8 cellular contexts compared by ENCODE assay signal in genomic region chr12:107564946-107565345, GRCh38.
DNase-seq lines count a peak whose midpoint lies in the region; ATAC-seq, FAIRE-seq and TF ChIP-seq lines count a peak whose summit lies in the region.

No MANE protein-coding gene starts in this region.

- no peaks in the 10 kb centered on the region for H3F3A ChIP-seq in PC-9 (ENCODE audit: insufficient read depth, low read depth)

- H2AFZ ChIP-seq in PC-9 (no peak overlapping the region), hepatocyte (no peak overlapping the region)

- H3K27me3 ChIP-seq in PC-9 (ENCODE audit: insufficient read depth, low read depth) (no peaks in the 10 kb centered on the region), hepatocyte (peaks cover 5% of the 10 kb centered on the region)

- ATAC-seq in GM21529 (IDR thresholded peaks at IDR 0.05; ENCODE audit: unreplicated experiment), result no peak

- H4K20me1 ChIP-seq in PC-9 (ENCODE audit: insufficient read depth) (peaks cover 3% of the 10 kb centered on the region; the same call in 1 of the 2 replicates), hepatocyte (ENCODE audit: insufficient read depth, poor library complexity, severe bottlenecking) (no peaks in the 10 kb centered on the region)

- no TSS peak for BruUV-seq in PC-9 (replicated peaks; lab: Mats Ljungman, UMichigan)

- H3K4me3 ChIP-seq in AG10803 (ENCODE audit: low read length), result no peak overlapping the region
- H3K4me3 ChIP-seq in GM12875 (ENCODE audit: low read depth, low read length), result no peak overlapping the region
- H3K4me3 ChIP-seq in PC-9, result no peak overlapping the region
- no peak overlapping the region for H3K4me3 ChIP-seq in hepatocyte

- TF ChIP-seq CTCF in AG10803 (conservative IDR thresholded peaks at IDR 0.05; ENCODE audit: low read length) (peak; percentile 55), GM12875 (IDR thresholded peaks at IDR 0.05; ENCODE audit: borderline replicate concordance, insufficient read depth, low read depth, low read length) (peak; percentile 52), PC-9 (conservative IDR thresholded peaks at IDR 0.05) (peak; percentile 33; the same call in 1 of the 2 replicates), hepatocyte (IDR thresholded peaks at IDR 0.05; ENCODE audit: poor library complexity) (peak; percentile 35)

- no peaks in the 10 kb centered on the region for H3K36me3 ChIP-seq in PC-9 (ENCODE audit: low read depth)
- no peaks in the 10 kb centered on the region for H3K36me3 ChIP-seq in hepatocyte (replicated peaks; ENCODE audit: insufficient read depth, low read depth)

- no peaks in the 10 kb centered on the region for H3K9me2 ChIP-seq in PC-9 (ENCODE audit: insufficient read depth)
- no peaks in the 10 kb centered on the region for H3K9me2 ChIP-seq in hepatocyte (replicated peaks; ENCODE audit: insufficient read depth)

- POLR2A ChIA-PET in PC-9 (lab: Charles Lee; ENCODE audit: unreplicated experiment), result no interaction called here

- 58% methylated on average over 3 of the region's 3 CpGs for WGBS in hepatocyte (ENCODE audit: low lambda C conversion rate, missing lambda C conversion rate)

- no peak overlapping the region for H3K4me2 ChIP-seq in PC-9
- no peak overlapping the region for H3K4me2 ChIP-seq in hepatocyte

- H3K27ac ChIP-seq in PC-9 (no peak overlapping the region), hepatocyte (no peak overlapping the region)

- H3K79me2 ChIP-seq in PC-9 (ENCODE audit: low read depth) (no peaks in the 10 kb centered on the region), hepatocyte (no peaks in the 10 kb centered on the region)

- FAIRE-seq in H54 (lab: Jason Lieb, UNC), result no peak

- H3K9me3 ChIP-seq in PC-9 (ENCODE audit: insufficient read depth, low read depth), result no peaks in the 10 kb centered on the region
- no peaks in the 10 kb centered on the region for H3K9me3 ChIP-seq in hepatocyte (ENCODE audit: low read depth)

- H3K4me1 ChIP-seq in PC-9 (replicated peaks; ENCODE audit: insufficient read depth), result no peaks in the 10 kb centered on the region
- H3K4me1 ChIP-seq in hepatocyte (ENCODE audit: insufficient read depth), result peaks cover 5% of the 10 kb centered on the region

- no peak for TF ChIP-seq POLR2A in H54 (IDR thresholded peaks at IDR 0.05; ENCODE audit: low read depth, low read length)

- CTCF ChIA-PET in PC-9 (lab: Charles Lee), result interaction anchor here (0.6 kb wide), 1 partner anchor 159 kb away, joined by 3 read pairs; no protein-coding TSS in a partner anchor

- DNase-seq in AG10803 (ENCODE audit: low read depth) (peak; percentile 21), PC-9 (no peak), hepatocyte (ENCODE audit: low spot score) (peak; percentile 30), NCI-H2081 treated with DMSO at 0.1 percent for 48 hours (lab: John Stamatoyannopoulos, UW) (no peak), H54 (ENCODE audit: insufficient read length, low spot score) (no peak)
- no peak for DNase-seq in stimulated activated CD4-positive, alpha-beta T cell treated with anti-CD3 and anti-CD28 coated beads, Interleukin-4, amount 100 ng/mL, for 24 hours

- intact Hi-C loops in PC-9 (cut with micrococcal nuclease; ENCODE audit: unreplicated experiment), result no loop called here

Comparison
In these comparisons a context has a peak if more than half of its experiments do, and no peak if none do; other contexts are left out.
1. DNase-seq: peak in AG10803 (single experiment) and hepatocyte (single experiment); none in PC-9 (0 of 2), stimulated activated CD4-positive, alpha-beta T cell treated with anti-CD3 and anti-CD28 coated beads, Interleukin-4, amount 100 ng/mL, for 24 hours (single experiment), NCI-H2081 treated with DMSO at 0.1 percent for 48 hours (single experiment) and H54 (single experiment).
2. Peak in every context shown above with its lines, with median percentiles within 50 percentile points of each other: CTCF ChIP-seq.